9 cellular contexts compared by ENCODE assay signal in the genomic region with DNA sequence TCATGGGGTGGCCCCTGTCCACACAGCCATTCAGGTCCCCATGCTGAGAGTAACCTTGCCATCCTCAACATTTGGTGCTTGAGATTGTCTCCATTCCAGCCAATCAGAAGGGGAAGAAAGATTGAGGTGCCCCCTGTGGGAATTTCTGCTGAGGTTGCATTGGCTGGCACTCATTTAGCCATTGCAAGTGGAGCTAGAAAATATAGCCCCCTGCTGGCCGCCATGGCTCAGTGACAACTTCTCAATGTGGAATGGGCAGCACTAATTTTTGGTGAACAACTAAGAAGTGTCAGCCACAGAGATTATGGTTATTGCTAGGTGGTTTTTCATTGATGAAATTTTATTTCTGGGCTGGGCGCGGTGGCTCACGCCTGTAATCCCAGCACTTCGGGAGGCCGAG. TPM values are rescaled to one million over a fixed set of nuclear protein-coding genes. Genes with fewer than 3 reads are reported as not detected.
A peak's percentile ranks its signal among the peaks of the same experiment; 100 is the strongest.
DNase-seq lines count a peak whose midpoint lies in the region; ATAC-seq and TF ChIP-seq lines count a peak whose summit lies in the region.
"Had no signal": no experiment of that assay in that cellular context is flagged by ENCODE, and none has a peak within 500 bp of the region (broad histone marks: within the 10 kb centered on the region; RNA-seq: fewer than 3 reads in every experiment).

No MANE protein-coding gene starts in this region.

- H3K4me3 Mint-ChIP-seq in activated naive CD8-positive, alpha-beta T cell treated with anti-CD3 and anti-CD28 coated beads, Interleukin-2, amount 10 ng/mL, durations not matched to agents 7 days and 5 days: no peak overlapping the region

- H3K27me3 Mint-ChIP-seq in activated naive CD8-positive, alpha-beta T cell treated with anti-CD3 and anti-CD28 coated beads, Interleukin-2, amount 10 ng/mL, durations not matched to agents 7 days and 5 days: peaks cover 12% of the 10 kb centered on the region

- H3K27ac Mint-ChIP-seq in activated naive CD8-positive, alpha-beta T cell treated with anti-CD3 and anti-CD28 coated beads, Interleukin-2, amount 10 ng/mL, durations not matched to agents 7 days and 5 days: no peak overlapping the region

- no peaks in the 10 kb centered on the region for H3K4me1 Mint-ChIP-seq in activated naive CD8-positive, alpha-beta T cell treated with anti-CD3 and anti-CD28 coated beads, Interleukin-2, amount 10 ng/mL, durations not matched to agents 7 days and 5 days

- DNase-seq in NCI-H1092 (lab: John Stamatoyannopoulos, UW): peak; percentile 14
- no peak for DNase-seq in NCI-H1092 treated with DMSO at 0.1 percent for 48 hours (lab: John Stamatoyannopoulos, UW)
- peak; percentile 19 for DNase-seq in HFF-Myc (ENCODE audit: extremely low read depth, low read depth)
- DNase-seq in NCI-H524 (lab: John Stamatoyannopoulos, UW): peak; percentile 11 to 68
- DNase-seq in activated naive CD8-positive, alpha-beta T cell treated with anti-CD3 and anti-CD28 coated beads, Interleukin-2, amount 10 ng/mL, durations not matched to agents 7 days and 5 days: peak; percentile 35
- DNase-seq in inferior parietal cortex (ENCODE audit: extremely low spot score): peak; percentile 35
- DNase-seq in stimulated activated CD8-positive, alpha-beta memory T cell treated with anti-CD3 and anti-CD28 coated beads, Interleukin-7, amount 100 ng/mL, for 24 hours (ENCODE audit: low read depth): peak; percentile 12

- ATAC-seq in activated naive CD8-positive, alpha-beta T cell treated with anti-CD3 and anti-CD28 coated beads, Interleukin-2, amount 10 ng/mL, durations not matched to agents 7 days and 5 days (ENCODE audit: low read depth): no peak
- ATAC-seq in HG03025 (IDR thresholded peaks at IDR 0.05; ENCODE audit: low FRiP score, unreplicated experiment): no peak

- POLR2A ChIA-PET in activated naive CD8-positive, alpha-beta T cell treated with anti-CD3 and anti-CD28 coated beads, Interleukin-2, amount 10 ng/mL, durations not matched to agents 7 days and 5 days (lab: Charles Lee): no interaction called here

- no peaks in the 10 kb centered on the region for H3K36me3 Mint-ChIP-seq in activated naive CD8-positive, alpha-beta T cell treated with anti-CD3 and anti-CD28 coated beads, Interleukin-2, amount 10 ng/mL, durations not matched to agents 7 days and 5 days

- no peak overlapping the region for H3K4me3 ChIP-seq in HFF-Myc (replicated peaks; ENCODE audit: low read depth, low read length)
- H3K4me3 ChIP-seq: BLaER1 treated with 17β-estradiol and CSF1 and Interleukin-3, amounts not matched to agents 10 nM and 100 nM had no signal

- H3K9me3 Mint-ChIP-seq in activated naive CD8-positive, alpha-beta T cell treated with anti-CD3 and anti-CD28 coated beads, Interleukin-2, amount 10 ng/mL, durations not matched to agents 7 days and 5 days: no peaks in the 10 kb centered on the region

- TF ChIP-seq CTCF in HFF-Myc (IDR thresholded peaks at IDR 0.05; ENCODE audit: low read depth, low read length, missing control alignments): peak; percentile 72

RNA-seq across cellular contexts. Expression of a gene that starts 22.0 kb away (rescaled TPM):
- not detected for total RNA-seq in activated naive CD8-positive, alpha-beta T cell treated with anti-CD3 and anti-CD28 coated beads, Interleukin-2, amount 10 ng/mL, durations not matched to agents 7 days and 5 days
